Comparison of ENCODE assay signal across 8 cellular contexts in the genomic region with DNA sequence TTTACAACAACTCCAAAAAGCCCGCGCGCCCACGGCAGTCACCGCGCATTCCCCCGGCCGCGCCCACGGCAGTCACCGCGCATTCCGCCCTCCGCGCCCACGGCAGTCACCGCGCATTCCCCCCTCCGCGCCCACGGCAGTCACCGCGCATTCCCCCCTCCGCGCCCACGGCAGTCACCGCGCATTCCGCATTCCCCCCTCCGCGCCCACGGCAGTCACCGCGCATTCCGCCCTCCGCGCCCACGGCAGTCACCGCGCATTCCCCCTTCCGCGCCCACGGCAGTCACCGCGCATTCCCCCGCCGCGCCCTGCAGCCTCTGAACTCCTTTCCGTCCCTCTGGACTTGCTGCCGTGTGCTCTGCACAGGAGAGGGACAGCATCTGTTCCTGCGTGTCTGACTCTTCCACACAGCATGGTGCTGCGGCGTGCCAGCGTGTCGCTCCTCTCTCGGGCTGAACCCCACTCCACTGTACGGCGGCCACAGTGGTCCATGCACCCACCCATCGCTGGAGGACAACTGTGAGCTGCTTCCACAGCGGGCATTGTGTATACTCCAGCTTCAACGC. TPM values are rescaled to one million over a fixed set of nuclear protein-coding genes. Genes with fewer than 3 reads are reported as not detected.
DNase-seq lines count a peak whose midpoint lies in the region; ATAC-seq and TF ChIP-seq lines count a peak whose summit lies in the region.
"Not testable (repeated sequence)": the region's sequence is repeated elsewhere in the genome, so short reads cannot be mapped to it uniquely, and the experiment has no call there.

No MANE protein-coding gene starts in this region.

- H3K4me3 Mint-ChIP-seq in activated naive CD8-positive, alpha-beta T cell treated with anti-CD3 and anti-CD28 coated beads, Interleukin-2, amount 10 ng/mL, durations not matched to agents 7 days and 5 days: not testable (repeated sequence)
- peak overlapping the region in 8 of 10 donors; percentile 24 to 86 (median 62) for H3K4me3 Mint-ChIP-seq in naive thymus-derived CD8-positive, alpha-beta T cell

- not testable (repeated sequence) for H3K27ac ChIP-seq in DOHH2 (ENCODE audit: low read depth, low read length)
- H3K27ac ChIP-seq in VCaP (peak overlapping the region; percentile 91), duodenal mucosa (ENCODE audit: low read depth, low read length) (peak overlapping the region; percentile 42), layer of hippocampus (ENCODE audit: low read depth, low read length) (peak overlapping the region; percentile 77), gastrocnemius medialis (peak overlapping the region; percentile 57 to 84 (median 79)), uterus (peak overlapping the region; percentile 65 to 81)

- intact Hi-C loops in gastrocnemius medialis (cut with DNase I; ENCODE audit: low total_unique reads): loop anchor here (1.0 to 10.0 kb wide), 3 partner anchors 36 to 1689 kb away; partner anchors contain the start of gene ZNF444
- intact Hi-C loops in uterus (cut with DNase I; ENCODE audit: low total_unique reads): not testable (repeated sequence)

- not testable (repeated sequence) for H3K9me3 ChIP-seq in DOHH2 (ENCODE audit: control insufficient read depth, insufficient read depth, low read length); duodenal mucosa (ENCODE audit: control insufficient read depth in 1 of 2, low read length in 2 of 2); gastrocnemius medialis; uterus

- H3K27me3 ChIP-seq in DOHH2 (ENCODE audit: control insufficient read depth, low read length); duodenal mucosa (ENCODE audit: control insufficient read depth in 1 of 2, insufficient read depth in 2 of 2, low read length in 2 of 2); layer of hippocampus (ENCODE audit: control insufficient read depth, insufficient read depth, low read length); gastrocnemius medialis; uterus: not testable (repeated sequence)

- ATAC-seq in activated naive CD8-positive, alpha-beta T cell treated with anti-CD3 and anti-CD28 coated beads, Interleukin-2, amount 10 ng/mL, durations not matched to agents 7 days and 5 days (ENCODE audit: low read depth); naive thymus-derived CD8-positive, alpha-beta T cell; gastrocnemius medialis: not testable (repeated sequence)

- not testable (repeated sequence) for DNase-seq in activated naive CD8-positive, alpha-beta T cell treated with anti-CD3 and anti-CD28 coated beads, Interleukin-2, amount 10 ng/mL, durations not matched to agents 7 days and 5 days; naive thymus-derived CD8-positive, alpha-beta T cell; gastrocnemius medialis; uterus

- TF ChIP-seq POLR2A in gastrocnemius medialis (IDR thresholded peaks at IDR 0.05); uterus (IDR thresholded peaks at IDR 0.05): not testable (repeated sequence)

- H3K4me3 ChIP-seq in DOHH2 (ENCODE audit: low read length); uterus: not testable (repeated sequence)
- H3K4me3 ChIP-seq in duodenal mucosa (ENCODE audit: low read depth in 1 of 2, low read length in 2 of 2): peak overlapping the region; percentile 42 to 53
- H3K4me3 ChIP-seq in gastrocnemius medialis: peak overlapping the region in 1 of 4 donors; percentile 29

- not testable (repeated sequence) for TF ChIP-seq CTCF in DOHH2 (IDR thresholded peaks at IDR 0.05; ENCODE audit: low read depth, low read length, poor library complexity, severe bottlenecking); VCaP (conservative IDR thresholded peaks at IDR 0.05); gastrocnemius medialis (IDR thresholded peaks at IDR 0.05 in 4 of 5, conservative IDR thresholded peaks at IDR 0.05 in 1 of 5); uterus (IDR thresholded peaks at IDR 0.05)

- H4K20me1 ChIP-seq in DOHH2 (ENCODE audit: control insufficient read depth, insufficient read depth, low read depth, low read length): not testable (repeated sequence)

- H3K4me1 ChIP-seq in DOHH2 (ENCODE audit: control insufficient read depth, low read length): peaks cover 32% of the 10 kb centered on the region
- peaks cover 28 to 44% of the 10 kb centered on the region in 2 donors for H3K4me1 ChIP-seq in duodenal mucosa (ENCODE audit: control insufficient read depth in 1 of 2, insufficient read depth in 2 of 2, low read length in 2 of 2)
- peaks cover 40 to 46% of the 10 kb centered on the region in 2 donors for H3K4me1 ChIP-seq in gastrocnemius medialis
- H3K4me1 ChIP-seq in uterus: peaks cover 0 to 15% of the 10 kb centered on the region in 2 donors

- H3K36me3 ChIP-seq in DOHH2 (ENCODE audit: control insufficient read depth, low read length): peaks cover 16% of the 10 kb centered on the region
- H3K36me3 ChIP-seq in duodenal mucosa (ENCODE audit: control insufficient read depth in 1 of 2, insufficient read depth in 2 of 2, low read length in 2 of 2): peaks cover 14 to 20% of the 10 kb centered on the region in 2 donors
- H3K36me3 ChIP-seq in gastrocnemius medialis, uterus: not testable (repeated sequence)

- H3K9ac ChIP-seq in duodenal mucosa (ENCODE audit: low read depth in 1 of 2, low read length in 2 of 2): peak overlapping the region; percentile 35 to 49

- not testable (repeated sequence) for H3K9me3 Mint-ChIP-seq in activated naive CD8-positive, alpha-beta T cell treated with anti-CD3 and anti-CD28 coated beads, Interleukin-2, amount 10 ng/mL, durations not matched to agents 7 days and 5 days; naive thymus-derived CD8-positive, alpha-beta T cell

- in situ Hi-C loops in gastrocnemius medialis (cut with MboI; ENCODE audit: low sequenced_read_pairs in 4 of 4): not testable (repeated sequence)

- H3K79me2 ChIP-seq in DOHH2 (ENCODE audit: control insufficient read depth, low read length): peaks cover 90% of the 10 kb centered on the region

- H3K4me2 ChIP-seq in DOHH2 (ENCODE audit: low read length): peak overlapping the region; percentile 35; the same call in 1 of the 2 replicates

- not testable (repeated sequence) for H3F3A ChIP-seq in DOHH2 (ENCODE audit: control insufficient read depth, insufficient read depth)

- POLR2A ChIA-PET in activated naive CD8-positive, alpha-beta T cell treated with anti-CD3 and anti-CD28 coated beads, Interleukin-2, amount 10 ng/mL, durations not matched to agents 7 days and 5 days (lab: Charles Lee): not testable (repeated sequence)
- POLR2A ChIA-PET in naive thymus-derived CD8-positive, alpha-beta T cell (lab: Charles Lee): interaction anchor here (1.2 to 1.3 kb wide), 2 partner anchors 15 to 35 kb away, joined by 3 to 4 read pairs; partner anchors contain the start of genes ZNF444 and ZNF787

- not testable (repeated sequence) for H3K27me3 Mint-ChIP-seq in activated naive CD8-positive, alpha-beta T cell treated with anti-CD3 and anti-CD28 coated beads, Interleukin-2, amount 10 ng/mL, durations not matched to agents 7 days and 5 days; naive thymus-derived CD8-positive, alpha-beta T cell

- H3K4me1 Mint-ChIP-seq in activated naive CD8-positive, alpha-beta T cell treated with anti-CD3 and anti-CD28 coated beads, Interleukin-2, amount 10 ng/mL, durations not matched to agents 7 days and 5 days: peaks cover 20% of the 10 kb centered on the region
- H3K4me1 Mint-ChIP-seq in naive thymus-derived CD8-positive, alpha-beta T cell: peaks cover 19 to 60% (median 46%) of the 10 kb centered on the region in 4 donors

- peak overlapping the region; percentile 48 for H3K27ac Mint-ChIP-seq in activated naive CD8-positive, alpha-beta T cell treated with anti-CD3 and anti-CD28 coated beads, Interleukin-2, amount 10 ng/mL, durations not matched to agents 7 days and 5 days
- peak overlapping the region in 7 of 10 donors; percentile 22 to 92 (median 66) for H3K27ac Mint-ChIP-seq in naive thymus-derived CD8-positive, alpha-beta T cell

- not testable (repeated sequence) for H3K36me3 Mint-ChIP-seq in activated naive CD8-positive, alpha-beta T cell treated with anti-CD3 and anti-CD28 coated beads, Interleukin-2, amount 10 ng/mL, durations not matched to agents 7 days and 5 days
- H3K36me3 Mint-ChIP-seq in naive thymus-derived CD8-positive, alpha-beta T cell: peaks cover 0 to 19% (median 2%) of the 10 kb centered on the region in 3 donors

- H3K9me2 ChIP-seq in DOHH2 (replicated peaks; ENCODE audit: control insufficient read depth, low read length): not testable (repeated sequence)

RNA-seq across cellular contexts. Expression of gene ZNF787, which starts 15.2 kb away (rescaled TPM):
- total RNA-seq in activated naive CD8-positive, alpha-beta T cell treated with anti-CD3 and anti-CD28 coated beads, Interleukin-2, amount 10 ng/mL, durations not matched to agents 7 days and 5 days: 10 to 100 TPM; 29.1 to 32.2 TPM
- 10 to 100 TPM; 29.3 to 29.4 TPM for total RNA-seq in naive thymus-derived CD8-positive, alpha-beta T cell
- 1 to 10 TPM in 2 of 3 donors, under 1 TPM in 1; 0.49 to 1.9 (median 1.2) TPM for polyA plus RNA-seq in naive thymus-derived CD8-positive, alpha-beta T cell
- 10 to 100 TPM; 16.7 to 43.0 (median 26.5) TPM for total RNA-seq in gastrocnemius medialis
- total RNA-seq in uterus: 10 to 100 TPM in 2 of 4 donors, 1 to 10 TPM in 1, not detected in 1; 3.3 to 32.1 (median 21.5) TPM

RNA-seq across cellular contexts. Expression of gene ZNF444, which starts 35.2 kb away (rescaled TPM):
- 10 to 100 TPM; 31.7 to 37.4 TPM for total RNA-seq in activated naive CD8-positive, alpha-beta T cell treated with anti-CD3 and anti-CD28 coated beads, Interleukin-2, amount 10 ng/mL, durations not matched to agents 7 days and 5 days
- 10 to 100 TPM; 42.2 to 49.4 TPM for total RNA-seq in naive thymus-derived CD8-positive, alpha-beta T cell
- 10 to 100 TPM; 12.9 to 26.9 (median 19.2) TPM for polyA plus RNA-seq in naive thymus-derived CD8-positive, alpha-beta T cell
- total RNA-seq in gastrocnemius medialis: 10 to 100 TPM; 16.4 to 38.9 (median 24.9) TPM
- 10 to 100 TPM in 3 of 4 donors, 1 to 10 TPM in 1; 5.3 to 38.9 (median 21.0) TPM for total RNA-seq in uterus
